Comparison of ENCODE assay signal across 2 cellular contexts in genomic region chr2:198453866-198454265, GRCh38.
TF ChIP-seq lines count a peak whose summit lies in the region.

No MANE protein-coding gene starts in this region.

TF ChIP-seq in HEK293, 187 proteins besides CTCF, POLR2A, EP300 and RAD21 (continued from another document):
- TF ChIP-seq ZNF362 (tag by site-specific recombination; IDR thresholded peaks at IDR 0.05) (no peak), ZNF449 (tag by site-specific recombination; IDR thresholded peaks at IDR 0.05) (no peak), ZNF837 (tag by site-specific recombination; IDR thresholded peaks at IDR 0.05) (no peak), YY1 (tag by site-specific recombination; IDR thresholded peaks at IDR 0.05) (no peak), PRDM1 (tag by site-specific recombination; IDR thresholded peaks at IDR 0.05) (peak; percentile 46; the same call in 1 of the 2 replicates)

TF ChIP-seq in K562, 482 proteins besides CTCF, POLR2A, EP300 and RAD21 (continued from another document):
- 0 out of 2 replicates have a peak, but pooled peaks have one; percentile 16 for TF ChIP-seq ZNF512 (tag; IDR thresholded peaks at IDR 0.05)
